In genomic region chr1:243264718-243265117, GRCh38 we compare ENCODE assay signal across 9 cellular contexts. TPM values are rescaled to one million over a fixed set of nuclear protein-coding genes. Genes with fewer than 3 reads are reported as not detected.
DNase-seq lines count a peak whose midpoint lies in the region; ATAC-seq, FAIRE-seq and TF ChIP-seq lines count a peak whose summit lies in the region.
"Had no signal": no experiment of that assay in that cellular context is flagged by ENCODE, and none has a peak within 500 bp of the region (broad histone marks: within the 10 kb centered on the region; RNA-seq: fewer than 3 reads in every experiment).

No MANE protein-coding gene starts in this region.

- CTCF ChIA-PET in endothelial cell of umbilical vein (lab: Charles Lee), result interaction anchor here (1.1 to 1.6 kb wide), 5 partner anchors 8 to 1035 kb away, joined by 3 to 8 read pairs (median 3); partner anchors contain the start of genes CEP170 and SDCCAG8

- dilution Hi-C loops in endothelial cell of umbilical vein (cut with MboI; ENCODE audit: extremely low pct_ligation_motif_present, low sequenced_read_pairs), result no loop called here

- H3K9me3 ChIP-seq in endothelial cell of umbilical vein (replicated peaks; ENCODE audit: control insufficient read depth, insufficient read depth, low read length) (no peaks in the 10 kb centered on the region), pancreas (no peaks in the 10 kb centered on the region)

- H3K9me1 ChIP-seq in endothelial cell of umbilical vein (replicated peaks; ENCODE audit: control insufficient read depth, extremely low read depth, insufficient read depth, low read length), result no peaks in the 10 kb centered on the region

- 71 to 74% methylated on average over 2 of the region's 2 CpGs for WGBS in pancreas, 2 donors

- H3K9ac ChIP-seq in endothelial cell of umbilical vein (replicated peaks; ENCODE audit: extremely low read depth, insufficient read depth, low read length), result peak overlapping the region; percentile 51

- peak overlapping the region; percentile 70 for H3K27ac ChIP-seq in endothelial cell of umbilical vein (ENCODE audit: insufficient read depth, low read depth, low read length)
- peak overlapping the region in 2 of 4 donors; percentile 17 to 28 for H3K27ac ChIP-seq in pancreas

- intact Hi-C loops in endothelial cell of umbilical vein (cut with micrococcal nuclease), result loop anchor here (1.0 kb wide), 2 partner anchors 8 to 23 kb away; partner anchors contain the start of gene SDCCAG8
- intact Hi-C loops in pancreas (cut with DNase I), result no loop called here

- H4K20me1 ChIP-seq in endothelial cell of umbilical vein (replicated peaks; ENCODE audit: control insufficient read depth, extremely low read depth, insufficient read depth, low read length), result no peaks in the 10 kb centered on the region

- H3K4me2 ChIP-seq in endothelial cell of umbilical vein (ENCODE audit: insufficient read depth, low read length), result peak overlapping the region; percentile 68

- TF ChIP-seq POLR2A in endothelial cell of umbilical vein (IDR thresholded peaks at IDR 0.05; ENCODE audit: low read depth, low read length), result peak; percentile 80
- TF ChIP-seq POLR2A in GM12891 (IDR thresholded peaks at IDR 0.05; ENCODE audit: low read depth, low read length), result no peak

- DNase-seq in NOMO-1 (lab: John Stamatoyannopoulos, UW; ENCODE audit: unreplicated experiment in 2 of 2) (peak; percentile 53 to 86), endothelial cell of umbilical vein (ENCODE audit: low read depth, low spot score) (peak; percentile 93), pancreas (no peak), GM12891 (ENCODE audit: insufficient read length, low spot score) (no peak), dedifferentiated amniotic fluid mesenchymal stem cell (ENCODE audit: extremely low spot score) (no peak)
- no peak for DNase-seq in activated effector memory CD4-positive, alpha-beta T cell treated with Interleukin-2 at 50 U/mL for 16 hours
- DNase-seq: activated CD8-positive, alpha-beta memory T cell treated with anti-CD3 and anti-CD28 coated beads, Interleukin-2, amount 50 U/mL, for 4 hours had no signal

- H3K27me3 ChIP-seq in endothelial cell of umbilical vein (ENCODE audit: control insufficient read depth in 2 of 2, insufficient read depth in 2 of 2, low read length in 2 of 2) (no peaks in the 10 kb centered on the region), pancreas (no peaks in the 10 kb centered on the region)

- H3K4me3 ChIP-seq in endothelial cell of umbilical vein (replicated peaks in 1 of 3; ENCODE audit: insufficient read depth in 1 of 3, low read depth in 1 of 3, low read length in 3 of 3) (no peak overlapping the region), pancreas (no peak overlapping the region)

- POLR2A ChIA-PET in endothelial cell of umbilical vein (lab: Charles Lee), result interaction anchor here (1.0 to 1.7 kb wide), 2 partner anchors 9 to 23 kb away, joined by 3 to 16 read pairs; partner anchors contain the start of genes CEP170 and SDCCAG8

- ATAC-seq in GM18868 (IDR thresholded peaks at IDR 0.05; ENCODE audit: unreplicated experiment), result peak; percentile 51
- peak in 3 of 4 donors; percentile 31 to 58 (median 52) for ATAC-seq in pancreas
- ATAC-seq in HG03378 (IDR thresholded peaks at IDR 0.05; ENCODE audit: unreplicated experiment), result no peak

- H3K36me3 ChIP-seq in endothelial cell of umbilical vein (ENCODE audit: control insufficient read depth in 2 of 2, extremely low read depth in 1 of 2, insufficient read depth in 2 of 2, low read length in 2 of 2) (no peaks in the 10 kb centered on the region), pancreas (no peaks in the 10 kb centered on the region)

- peak; percentile 21 for FAIRE-seq in endothelial cell of umbilical vein (lab: Jason Lieb, UNC)
- FAIRE-seq in pancreas (lab: Jason Lieb, UNC), result no peak
- FAIRE-seq in GM12891 (lab: Jason Lieb, UNC), result no peak

- no peak overlapping the region for H2AFZ ChIP-seq in endothelial cell of umbilical vein (ENCODE audit: low read depth, low read length)

- BruUV-seq in endothelial cell of umbilical vein (replicated peaks; lab: Mats Ljungman, UMichigan), result no TSS peak

- TF ChIP-seq CTCF in endothelial cell of umbilical vein (IDR thresholded peaks at IDR 0.05; ENCODE audit: extremely low read depth in 1 of 2, insufficient read depth in 1 of 2, low read depth in 1 of 2, low read length in 2 of 2), result no peak
- TF ChIP-seq CTCF in pancreas (IDR thresholded peaks at IDR 0.05), result no peak

- H3K4me1 ChIP-seq in endothelial cell of umbilical vein (ENCODE audit: control insufficient read depth, extremely low read depth, insufficient read depth, low read length), result peaks cover 66% of the 10 kb centered on the region
- H3K4me1 ChIP-seq in pancreas, result peaks cover 0 to 17% (median 0%) of the 10 kb centered on the region in 3 donors

- H3K79me2 ChIP-seq in endothelial cell of umbilical vein (ENCODE audit: control insufficient read depth, insufficient read depth, low read length), result peaks cover 49% of the 10 kb centered on the region

TF ChIP-seq in endothelial cell of umbilical vein, 7 proteins besides CTCF, POLR2A, EP300 and RAD21:
- TF ChIP-seq MAX (IDR thresholded peaks at IDR 0.05; ENCODE audit: insufficient read depth, insufficient read length) (no peak), POLR2AphosphoS5 (IDR thresholded peaks at IDR 0.05; ENCODE audit: insufficient read depth, low read depth, low read length) (peak; percentile 90), JUN (IDR thresholded peaks at IDR 0.05; ENCODE audit: borderline replicate concordance, insufficient read depth, insufficient read length, low read depth) (peak; percentile 71), FOS (IDR thresholded peaks at IDR 0.05; ENCODE audit: borderline replicate concordance, insufficient read depth, low read length) (peak; percentile 84), GATA2 (IDR thresholded peaks at IDR 0.05; ENCODE audit: insufficient read depth, insufficient read length, low read depth, low read length) (peak; percentile 94), MYC (IDR thresholded peaks at IDR 0.05; ENCODE audit: low read depth, low read length) (no peak)

TF ChIP-seq in GM12891, 5 proteins besides CTCF, POLR2A, EP300 and RAD21:
- no peak for TF ChIP-seq POLR2AphosphoS5 (IDR thresholded peaks at IDR 0.05; ENCODE audit: low read depth, low read length)

RNA-seq across cellular contexts. Expression of gene SDCCAG8, which starts 8.9 kb away (rescaled TPM):
- total RNA-seq in endothelial cell of umbilical vein, result 25.7 and 29.4 TPM in 2 replicates
- polyA plus RNA-seq in endothelial cell of umbilical vein, result 14.6 and 15.8 TPM in 2 replicates
- 18.1 TPM in 2 replicates for polyA plus RNA-seq in endothelial cell of umbilical vein (2011; cell fraction: cytosol; rRNA removed)
- polyA plus RNA-seq in endothelial cell of umbilical vein (2011; cell fraction: nucleus; rRNA removed), result 36.7 and 37.2 TPM in 2 replicates
- 26.2 and 33.2 TPM in 2 replicates for polyA plus RNA-seq in endothelial cell of umbilical vein (2012)
- polyA minus RNA-seq in endothelial cell of umbilical vein, result 19.6 and 22.1 TPM in 2 replicates
- 13.3 TPM for polyA minus RNA-seq in endothelial cell of umbilical vein (2011; cell fraction: cytosol; rRNA and poly(A)+ RNA removed)
- polyA minus RNA-seq in endothelial cell of umbilical vein (2011; cell fraction: nucleus; rRNA and poly(A)+ RNA removed), result 51.3 and 60.5 TPM in 2 replicates
- 10 to 100 TPM; 24.3 to 37.1 (median 28.2) TPM for total RNA-seq in pancreas
- polyA plus RNA-seq in pancreas, result 10 to 100 TPM; 29.4 to 33.4 TPM
- polyA plus RNA-seq in GM12891 (2012; ENCODE audit: low read depth, missing spikeins), result 12.8 TPM

RNA-seq across cellular contexts. Expression of gene CEP170, which starts 9.6 kb away (rescaled TPM):
- total RNA-seq in endothelial cell of umbilical vein (222 and 225 TPM in 2 replicates), pancreas (10 to 100 TPM in 2 of 6 donors, 1 to 10 TPM in 4; 5.0 to 27.4 (median 7.7) TPM)
- polyA plus RNA-seq in endothelial cell of umbilical vein (40.0 and 49.6 TPM in 2 replicates), pancreas (1 to 10 TPM; 5.0 to 5.8 TPM)
- 51.3 and 54.3 TPM in 2 replicates for polyA plus RNA-seq in endothelial cell of umbilical vein (2011; cell fraction: cytosol; rRNA removed)
- polyA plus RNA-seq in endothelial cell of umbilical vein (2011; cell fraction: nucleus; rRNA removed), result 201 and 269 TPM in 2 replicates
- polyA plus RNA-seq in endothelial cell of umbilical vein (2012), result 102 and 130 TPM in 2 replicates
- polyA minus RNA-seq in endothelial cell of umbilical vein, result 255 and 256 TPM in 2 replicates
- polyA minus RNA-seq in endothelial cell of umbilical vein (2011; cell fraction: cytosol; rRNA and poly(A)+ RNA removed), result 34.8 TPM
- polyA minus RNA-seq in endothelial cell of umbilical vein (2011; cell fraction: nucleus; rRNA and poly(A)+ RNA removed), result 470 and 485 TPM in 2 replicates
- polyA plus RNA-seq in GM12891 (2012; ENCODE audit: low read depth, missing spikeins), result 14.7 TPM

Comparison
In these comparisons a context has a peak if more than half of its experiments do, and no peak if none do; other contexts are left out.
1. DNase-seq: peak in NOMO-1 (2 of 2) and endothelial cell of umbilical vein (single experiment); none in pancreas (0 of 6), activated effector memory CD4-positive, alpha-beta T cell treated with Interleukin-2 at 50 U/mL for 16 hours (single experiment), GM12891 (single experiment) and dedifferentiated amniotic fluid mesenchymal stem cell (single experiment).